8 cellular contexts compared by ENCODE assay signal in genomic region chr15:90956551-90957104, GRCh38.
A peak's percentile ranks its signal among the peaks of the same experiment; 100 is the strongest.
DNase-seq lines count a peak whose midpoint lies in the region; ATAC-seq and TF ChIP-seq lines count a peak whose summit lies in the region.

No MANE protein-coding gene starts in this region.

- peak; percentile 4 for DNase-seq in NCI-H748 treated with DMSO at 0.1 percent for 48 hours (lab: John Stamatoyannopoulos, UW)
- peak; percentile 37 for DNase-seq in activated T-cell treated with anti-CD3 and anti-CD28 coated beads for 4 hours
- peak; percentile 92 for DNase-seq in epidermal melanocyte (ENCODE audit: insufficient read length, low spot score)
- peak; percentile 73 for DNase-seq in midbrain (lab: John Stamatoyannopoulos, UW)
- peak; percentile 55 to 59 for DNase-seq in stimulated activated CD8-positive, alpha-beta memory T cell treated with anti-CD3 and anti-CD28 coated beads, Interleukin-15, amount 100 ng/mL, for 48 hours (ENCODE audit: low read depth in 2 of 2)

- ATAC-seq in GM21825 (IDR thresholded peaks at IDR 0.05; ENCODE audit: unreplicated experiment) (peak; percentile 26), HG02763 (IDR thresholded peaks at IDR 0.05; ENCODE audit: unreplicated experiment) (no peak)

- peak overlapping the region; percentile 57 for H3K27ac ChIP-seq in 22Rv1

- TF ChIP-seq CTCF in 22Rv1 (IDR thresholded peaks at IDR 0.05) = peak; percentile 97

Comparison
In these comparisons a context has a peak if more than half of its experiments do, and no peak if none do; other contexts are left out.
1. DNase-seq: peak in every context shown above with its lines; median percentile 92 in epidermal melanocyte; 73 in midbrain; 57 in stimulated activated CD8-positive, alpha-beta memory T cell treated with anti-CD3 and anti-CD28 coated beads, Interleukin-15, amount 100 ng/mL, for 48 hours; 37 in activated T-cell treated with anti-CD3 and anti-CD28 coated beads for 4 hours; 4 in NCI-H748 treated with DMSO at 0.1 percent for 48 hours.